Comparison of ENCODE assay signal across 20 cellular contexts in genomic region chr11:87453531-87454089, GRCh38.
DNase-seq lines count a peak whose midpoint lies in the region; ATAC-seq, FAIRE-seq and TF ChIP-seq lines count a peak whose summit lies in the region.
"Had no signal": no experiment of that assay in that cellular context is flagged by ENCODE, and none has a peak within 500 bp of the region (broad histone marks: within the 10 kb centered on the region; RNA-seq: fewer than 3 reads in every experiment).

No MANE protein-coding gene starts in this region.

- no peak for DNase-seq in astrocyte (ENCODE audit: low read depth)
- DNase-seq in activated T-cell treated with anti-CD3 and anti-CD28 coated beads, Interleukin-2, amount 50 U/mL, for 48 hours, result no peak
- no peak for DNase-seq in H9
- DNase-seq in dermis blood vessel endothelial cell, result no peak
- no peak for DNase-seq in T-cell
- DNase-seq: effector CD4-positive, alpha-beta T cell; left lung; naive B cell; NCI-H1048; NCI-H524 treated with DMSO at 0.1 percent for 48 hours; T-helper 1 cell; thyroid gland had no signal

- H4K20me1 ChIP-seq in astrocyte (ENCODE audit: insufficient read depth, low read length), result no peaks in the 10 kb centered on the region
- no peaks in the 10 kb centered on the region for H4K20me1 ChIP-seq in H9 (ENCODE audit: control insufficient read depth, insufficient read depth, insufficient read length)

- H3K79me2 ChIP-seq in astrocyte (ENCODE audit: insufficient read depth, low read length) (no peaks in the 10 kb centered on the region), H9 (ENCODE audit: insufficient read depth, low read length) (no peaks in the 10 kb centered on the region)

- H3K36me3 Mint-ChIP-seq in astrocyte (ENCODE audit: low read depth, unreplicated experiment) (no peaks in the 10 kb centered on the region), H9 (ENCODE audit: insufficient read depth in 1 of 3, low read depth in 3 of 3) (no peaks in the 10 kb centered on the region), T-cell (no peaks in the 10 kb centered on the region)
- H3K36me3 Mint-ChIP-seq: brain, naive B cell, WTC11 had no signal

- no peak overlapping the region for H2BK12ac ChIP-seq in H9 (ENCODE audit: insufficient read length, low read depth, low read length)

- H3K27ac Mint-ChIP-seq in astrocyte (ENCODE audit: unreplicated experiment), result no peak overlapping the region
- no peak overlapping the region for H3K27ac Mint-ChIP-seq in H9
- no peak overlapping the region for H3K27ac Mint-ChIP-seq in T-cell
- H3K27ac Mint-ChIP-seq: naive B cell, WTC11 had no signal

- WGBS in H9 (ENCODE audit: extremely low coverage, insufficient read length, low lambda C conversion rate), result no CpG with 5 or more reads among the region's 5 CpGs

- H3K23me2 ChIP-seq in H9 (ENCODE audit: insufficient read length, low read depth, low read length, poor library complexity, severe bottlenecking), result no peaks in the 10 kb centered on the region

- no peak overlapping the region for H3K4ac ChIP-seq in H9 (ENCODE audit: low read depth, low read length)

- no peak overlapping the region for H3K4me3 ChIP-seq in astrocyte (ENCODE audit: insufficient read depth, low read depth, low read length)
- H3K4me3 ChIP-seq: left lung, thyroid gland had no signal

- no peaks in the 10 kb centered on the region for H3K36me3 ChIP-seq in astrocyte (ENCODE audit: insufficient read depth, low read length)
- H3K36me3 ChIP-seq: BE2C, left lung, thyroid gland had no signal

- H3K4me3 Mint-ChIP-seq in astrocyte (ENCODE audit: unreplicated experiment) (no peak overlapping the region), H9 (no peak overlapping the region), T-cell (no peak overlapping the region)
- H3K4me3 Mint-ChIP-seq: brain, naive B cell, WTC11 had no signal

- H4K8ac ChIP-seq in H9 (replicated peaks; ENCODE audit: insufficient read length, low read depth, low read length), result no peak overlapping the region

- peak overlapping the region; percentile 9 for H3K4me2 ChIP-seq in astrocyte (ENCODE audit: low read length)
- no peak overlapping the region for H3K4me2 ChIP-seq in H9 (ENCODE audit: insufficient read depth, insufficient read length, low read length)

- no peak for TF ChIP-seq CTCF in astrocyte (IDR thresholded peaks at IDR 0.05; ENCODE audit: insufficient read depth, low read depth, low read length)
- no peak for TF ChIP-seq CTCF in H9 (conservative IDR thresholded peaks at IDR 0.05)

- POLR2A ChIA-PET in T-cell (lab: Charles Lee), result no interaction called here

- H3K27ac ChIP-seq in astrocyte (ENCODE audit: low read depth, low read length), result no peak overlapping the region
- H3K27ac ChIP-seq in H9 (ENCODE audit: insufficient read length, low read depth, low read length), result no peak overlapping the region
- H3K27ac ChIP-seq: left lung, RWPE1, thyroid gland had no signal

- H2AK5ac ChIP-seq in H9 (ENCODE audit: insufficient read length, low read length), result no peak overlapping the region

- H2AFZ ChIP-seq in astrocyte (ENCODE audit: low read depth, low read length), result no peak overlapping the region
- H2AFZ ChIP-seq in H9 (ENCODE audit: low read length), result no peak overlapping the region

- no peak for FAIRE-seq in astrocyte (lab: Jason Lieb, UNC)
- FAIRE-seq: H1 had no signal

- H3K27me3 Mint-ChIP-seq in astrocyte (ENCODE audit: low read depth, unreplicated experiment) (no peaks in the 10 kb centered on the region), H9 (ENCODE audit: low read depth) (no peaks in the 10 kb centered on the region), T-cell (peaks cover 0 to 5% of the 10 kb centered on the region in 2 donors)
- H3K27me3 Mint-ChIP-seq: brain, naive B cell had no signal

- CTCF ChIA-PET in T-cell (lab: Charles Lee), result no interaction called here

- H2BK120ac ChIP-seq in H9 (ENCODE audit: low read depth, low read length, poor library complexity, severe bottlenecking), result no peak overlapping the region

- no peaks in the 10 kb centered on the region for H3K27me3 ChIP-seq in astrocyte (ENCODE audit: insufficient read depth, low read length)
- no peaks in the 10 kb centered on the region for H3K27me3 ChIP-seq in H9 (ENCODE audit: insufficient read depth, low read length)
- H3K27me3 ChIP-seq: left lung, thyroid gland had no signal

- H3T11ph ChIP-seq in H9 (ENCODE audit: low read length), result no peak overlapping the region

- no peak overlapping the region for H3K23ac ChIP-seq in H9 (ENCODE audit: insufficient read length, low read depth, low read length)

- H3K4me1 ChIP-seq in astrocyte (ENCODE audit: insufficient read depth, low read length) (peaks cover 10% of the 10 kb centered on the region), H9 (ENCODE audit: insufficient read depth, low read length) (no peaks in the 10 kb centered on the region)
- H3K4me1 ChIP-seq: left lung, thyroid gland had no signal

- no peak overlapping the region for H2BK5ac ChIP-seq in H9 (ENCODE audit: insufficient read length, low read length)

- H3K9ac ChIP-seq in astrocyte (ENCODE audit: low read length) (no peak overlapping the region), H9 (ENCODE audit: extremely low read depth, insufficient read length, low read length) (no peak overlapping the region)

- no peaks in the 10 kb centered on the region for H3K79me1 ChIP-seq in H9 (ENCODE audit: insufficient read depth, low read depth, low read length, poor library complexity, severe bottlenecking)

- no peaks in the 10 kb centered on the region for H3K9me3 ChIP-seq in astrocyte (ENCODE audit: insufficient read depth, low read depth, low read length)
- no peaks in the 10 kb centered on the region for H3K9me3 ChIP-seq in H9 (ENCODE audit: control insufficient read depth, low read depth, low read length)
- H3K9me3 ChIP-seq: BE2C, left lung, thyroid gland had no signal

- H3K4me1 Mint-ChIP-seq in astrocyte (ENCODE audit: low read depth, unreplicated experiment) (peaks cover 26% of the 10 kb centered on the region), H9 (peaks cover 0 to 4% of the 10 kb centered on the region in 2 experiments; a peak in 1 of 4 replicates), T-cell (no peaks in the 10 kb centered on the region)
- H3K4me1 Mint-ChIP-seq: WTC11 had no signal

- no peak overlapping the region for H2BK15ac ChIP-seq in H9 (ENCODE audit: low read depth, low read length)

- ATAC-seq in GM18519 (IDR thresholded peaks at IDR 0.05; ENCODE audit: low FRiP score, unreplicated experiment) (peak; percentile 8), GM21515 (IDR thresholded peaks at IDR 0.05; ENCODE audit: unreplicated experiment) (peak; percentile 13), HG03439 (IDR thresholded peaks at IDR 0.05; ENCODE audit: unreplicated experiment) (peak; percentile 12), T-cell (replicated peaks in 1 of 4) (no peak)
- ATAC-seq: left lung, WTC11 had no signal

- H3K14ac ChIP-seq in H9 (ENCODE audit: insufficient read depth, low read length), result no peak overlapping the region

- no peak overlapping the region for H2BK20ac ChIP-seq in H9 (ENCODE audit: low read depth, low read length, poor library complexity, severe bottlenecking)

- no peak overlapping the region for H3K18ac ChIP-seq in H9 (ENCODE audit: insufficient read length, low read depth, low read length)

- H3K56ac ChIP-seq in H9 (ENCODE audit: insufficient read length, low read depth, low read length), result no peak overlapping the region

- H3K9me3 Mint-ChIP-seq in astrocyte (ENCODE audit: unreplicated experiment) (no peaks in the 10 kb centered on the region), H9 (no peaks in the 10 kb centered on the region; a peak in 1 of 5 replicates), T-cell (no peaks in the 10 kb centered on the region)

- no peak overlapping the region for H4K5ac ChIP-seq in H9 (ENCODE audit: insufficient read length, low read depth, low read length)

- H4K91ac ChIP-seq in H9 (ENCODE audit: insufficient read length, low read depth, low read length), result no peak overlapping the region

Comparison
In these comparisons a context has a peak if more than half of its experiments do, and no peak if none do; other contexts are left out.
1. ATAC-seq: peak in GM18519 (single experiment), GM21515 (single experiment) and HG03439 (single experiment); none in T-cell (0 of 4).